ENCODE assay signal across 8 cellular contexts in the genomic region with DNA sequence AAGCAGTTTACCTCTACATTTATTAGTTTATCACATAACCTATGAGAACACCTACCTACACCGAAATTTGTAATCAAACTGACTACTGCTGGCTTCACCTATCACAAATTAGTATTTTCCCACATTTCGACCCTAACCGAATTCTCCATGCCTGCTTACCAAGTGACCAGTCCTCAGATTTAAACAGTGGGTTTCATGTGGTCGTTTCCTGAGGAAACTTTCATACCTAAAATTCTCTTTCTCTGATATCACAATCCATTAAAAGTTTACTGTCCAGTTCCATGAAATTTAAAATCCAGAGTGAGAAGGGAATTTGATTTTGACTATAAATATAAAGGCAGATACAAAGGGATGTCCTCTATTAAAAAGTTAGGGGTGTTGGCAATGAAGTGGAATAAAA. TPM values are rescaled to one million over a fixed set of nuclear protein-coding genes. Genes with fewer than 3 reads are reported as not detected.
A peak's percentile ranks its signal among the peaks of the same experiment; 100 is the strongest.
DNase-seq lines count a peak whose midpoint lies in the region; ATAC-seq and TF ChIP-seq lines count a peak whose summit lies in the region.

No MANE protein-coding gene starts in this region.

- H3K4me1 ChIP-seq in hepatocyte (ENCODE audit: insufficient read depth) (peaks cover 22% of the 10 kb centered on the region), neuronal stem cell (ENCODE audit: control insufficient read depth in 2 of 2, insufficient read depth in 1 of 2, low read depth in 1 of 2, low read length in 2 of 2) (no peaks in the 10 kb centered on the region)
- no peaks in the 10 kb centered on the region for H3K4me1 ChIP-seq in naive thymus-derived CD4-positive, alpha-beta T cell (ENCODE audit: control insufficient read depth in 2 of 2, insufficient read depth in 2 of 2, low read length in 2 of 2)

- DNase-seq in GM12865 (ENCODE audit: low read depth) (no peak), astrocyte of the spinal cord (ENCODE audit: low read depth, low spot score) (no peak), hepatocyte (ENCODE audit: low spot score) (no peak), skeletal muscle cell (ENCODE audit: low read depth) (no peak), neuronal stem cell (ENCODE audit: low spot score) (no peak), SW480 (ENCODE audit: low spot score) (no peak)
- no peak for DNase-seq in naive thymus-derived CD4-positive, alpha-beta T cell

- 67% methylated on average over 4 of the region's 4 CpGs for WGBS in hepatocyte (ENCODE audit: low lambda C conversion rate, missing lambda C conversion rate)
- no CpG with 5 or more reads among the region's 4 CpGs for WGBS in neuronal stem cell (ENCODE audit: extremely low coverage in 2 of 2, insufficient read length in 2 of 2, insufficient replicate concordance in 1 of 2), 2 donors

- H2BK12ac ChIP-seq in neuronal stem cell (ENCODE audit: low read length), result no peak overlapping the region

- CTCF ChIA-PET in naive thymus-derived CD4-positive, alpha-beta T cell (lab: Charles Lee), result no interaction called here

- peaks cover 0 to 6% (median 3%) of the 10 kb centered on the region in 11 donors for H3K9me3 Mint-ChIP-seq in naive thymus-derived CD4-positive, alpha-beta T cell

- H4K20me1 ChIP-seq in hepatocyte (ENCODE audit: insufficient read depth, poor library complexity, severe bottlenecking), result no peaks in the 10 kb centered on the region

- H3K23ac ChIP-seq in neuronal stem cell (ENCODE audit: low read depth, low read length, poor library complexity), result no peak overlapping the region

- H3K4me2 ChIP-seq in hepatocyte, result peak overlapping the region; percentile 80
- H3K4me2 ChIP-seq in neuronal stem cell (ENCODE audit: insufficient read depth, low read length, poor library complexity, severe bottlenecking), result no peak overlapping the region

- peaks cover 65% of the 10 kb centered on the region for H3K79me2 ChIP-seq in hepatocyte

- peaks cover 0 to 5% (median 2%) of the 10 kb centered on the region in 5 donors for H3K36me3 Mint-ChIP-seq in naive thymus-derived CD4-positive, alpha-beta T cell

- H3K14ac ChIP-seq in neuronal stem cell (ENCODE audit: low read length), result no peak overlapping the region

- H3K36me3 ChIP-seq in hepatocyte (replicated peaks; ENCODE audit: insufficient read depth, low read depth), result no peaks in the 10 kb centered on the region
- H3K36me3 ChIP-seq in neuronal stem cell (replicated peaks in 1 of 2; ENCODE audit: control insufficient read depth in 2 of 2, insufficient read depth in 2 of 2, low read length in 2 of 2), result no peaks in the 10 kb centered on the region
- H3K36me3 ChIP-seq in naive thymus-derived CD4-positive, alpha-beta T cell (ENCODE audit: control insufficient read depth in 2 of 3, insufficient read depth in 3 of 3, low read length in 3 of 3), result no peaks in the 10 kb centered on the region

- H2BK15ac ChIP-seq in neuronal stem cell (ENCODE audit: low read length), result no peak overlapping the region

- peaks cover 44 to 58% (median 53%) of the 10 kb centered on the region in 5 donors for H3K27me3 Mint-ChIP-seq in naive thymus-derived CD4-positive, alpha-beta T cell

- H2BK5ac ChIP-seq in neuronal stem cell (ENCODE audit: low read length), result no peak overlapping the region

- H2BK120ac ChIP-seq in neuronal stem cell (ENCODE audit: low read depth, low read length), result no peak overlapping the region

- no peak for ATAC-seq in naive thymus-derived CD4-positive, alpha-beta T cell
- ATAC-seq in HG02970 (IDR thresholded peaks at IDR 0.05; ENCODE audit: low FRiP score, unreplicated experiment), result no peak

- H3K27ac ChIP-seq in hepatocyte (peak overlapping the region; percentile 95), neuronal stem cell (replicated peaks; ENCODE audit: low read length) (no peak overlapping the region)
- H3K27ac ChIP-seq in naive thymus-derived CD4-positive, alpha-beta T cell (ENCODE audit: low read depth, low read length), result no peak overlapping the region

- no peak overlapping the region for H2AK5ac ChIP-seq in neuronal stem cell (ENCODE audit: low read depth, low read length)

- peaks cover 0 to 21% (median 19%) of the 10 kb centered on the region in 7 donors for H3K4me1 Mint-ChIP-seq in naive thymus-derived CD4-positive, alpha-beta T cell

- H3K27me3 ChIP-seq in hepatocyte (no peaks in the 10 kb centered on the region), neuronal stem cell (ENCODE audit: control insufficient read depth in 3 of 3, insufficient read depth in 3 of 3, low read depth in 1 of 3, low read length in 3 of 3) (peaks cover 0 to 16% (median 4%) of the 10 kb centered on the region in 3 experiments)
- H3K27me3 ChIP-seq in naive thymus-derived CD4-positive, alpha-beta T cell (ENCODE audit: control insufficient read depth in 2 of 2, insufficient read depth in 2 of 2, low read length in 2 of 2), result no peaks in the 10 kb centered on the region

- H3K4me3 ChIP-seq in GM12865 (ENCODE audit: low read depth, low read length) (peak overlapping the region; percentile 69), astrocyte of the spinal cord (ENCODE audit: low read depth, low read length) (peak overlapping the region; percentile 96), hepatocyte (peak overlapping the region; percentile 73), skeletal muscle cell (ENCODE audit: low read depth, low read length) (peak overlapping the region; percentile 92), neuronal stem cell (ENCODE audit: low read length in 2 of 2) (no peak overlapping the region)
- H3K4me3 ChIP-seq in naive thymus-derived CD4-positive, alpha-beta T cell (ENCODE audit: low read length), result no peak overlapping the region

- H2AFZ ChIP-seq in hepatocyte (no peak overlapping the region), neuronal stem cell (ENCODE audit: low read length) (no peak overlapping the region)

- H3K4me3 Mint-ChIP-seq in naive thymus-derived CD4-positive, alpha-beta T cell, result no peak overlapping the region

- no peaks in the 10 kb centered on the region for H3K79me1 ChIP-seq in neuronal stem cell (ENCODE audit: low read depth, low read length)

- TF ChIP-seq CTCF in GM12865 (IDR thresholded peaks at IDR 0.05; ENCODE audit: insufficient read depth, low read depth, low read length, missing control alignments), result no peak
- no peak for TF ChIP-seq CTCF in astrocyte of the spinal cord (IDR thresholded peaks at IDR 0.05; ENCODE audit: low read depth, low read length)
- no peak for TF ChIP-seq CTCF in hepatocyte (IDR thresholded peaks at IDR 0.05; ENCODE audit: poor library complexity)

- H3K27ac Mint-ChIP-seq in naive thymus-derived CD4-positive, alpha-beta T cell, result no peak overlapping the region

- H3K9ac ChIP-seq in neuronal stem cell (ENCODE audit: low read depth, low read length, poor library complexity), result no peak overlapping the region

- no peaks in the 10 kb centered on the region for H3K9me3 ChIP-seq in hepatocyte (ENCODE audit: low read depth)
- H3K9me3 ChIP-seq in neuronal stem cell (replicated peaks in 1 of 2; ENCODE audit: control insufficient read depth in 2 of 2, insufficient read depth in 1 of 2, low read depth in 1 of 2, low read length in 2 of 2), result no peaks in the 10 kb centered on the region
- H3K9me3 ChIP-seq in naive thymus-derived CD4-positive, alpha-beta T cell (ENCODE audit: control insufficient read depth in 2 of 3, low read length in 3 of 3), result no peaks in the 10 kb centered on the region

- no peaks in the 10 kb centered on the region for H3K9me2 ChIP-seq in hepatocyte (replicated peaks; ENCODE audit: insufficient read depth)

- H3K18ac ChIP-seq in neuronal stem cell (ENCODE audit: low read length), result no peak overlapping the region

- no peak overlapping the region for H3K4ac ChIP-seq in neuronal stem cell (ENCODE audit: low read length)

- in situ Hi-C loops in astrocyte of the spinal cord (cut with HindIII; ENCODE audit: low sequenced_read_pairs), result no loop called here

- intact Hi-C loops in naive thymus-derived CD4-positive, alpha-beta T cell (cut with micrococcal nuclease), result no loop called here

- H4K8ac ChIP-seq in neuronal stem cell (ENCODE audit: low read depth, low read length), result no peak overlapping the region

- POLR2A ChIA-PET in naive thymus-derived CD4-positive, alpha-beta T cell (lab: Charles Lee), result no interaction called here

- no peak overlapping the region for H4K91ac ChIP-seq in neuronal stem cell (ENCODE audit: low read depth, low read length, poor library complexity)

RNA-seq across cellular contexts. Expression of a gene that starts 1.9 kb away (rescaled TPM):
- total RNA-seq in hepatocyte, result 148 and 155 TPM in 2 replicates
- 93.8 and 97.3 TPM in 2 replicates for polyA plus RNA-seq in hepatocyte
- polyA plus RNA-seq in neuronal stem cell (2013, experiment 1 of 2), result 9.3 TPM
- 11.7 TPM for polyA plus RNA-seq in neuronal stem cell (2013, experiment 2 of 2)
- total RNA-seq in naive thymus-derived CD4-positive, alpha-beta T cell, result 1 to 10 TPM in 1 of 5 experiments, under 1 TPM in 1, not detected in 3; 0.34 to 1.4 TPM
- not detected for polyA plus RNA-seq in naive thymus-derived CD4-positive, alpha-beta T cell

Comparison
In these comparisons a context has a peak if more than half of its experiments do, and no peak if none do; other contexts are left out.
1. H3K4me3 ChIP-seq: peak in GM12865 (single experiment), astrocyte of the spinal cord (single experiment), hepatocyte (single experiment) and skeletal muscle cell (single experiment); none in neuronal stem cell (0 of 2) and naive thymus-derived CD4-positive, alpha-beta T cell (single experiment).
2. RNA of a gene that starts 1.9 kb away (total RNA-seq): 148 to 155 TPM in hepatocyte; 0.34 to 1.4 TPM in naive thymus-derived CD4-positive, alpha-beta T cell; every median in the first group is over 10 times any median in the second.